17 cellular contexts compared by ENCODE assay signal in the genomic region with DNA sequence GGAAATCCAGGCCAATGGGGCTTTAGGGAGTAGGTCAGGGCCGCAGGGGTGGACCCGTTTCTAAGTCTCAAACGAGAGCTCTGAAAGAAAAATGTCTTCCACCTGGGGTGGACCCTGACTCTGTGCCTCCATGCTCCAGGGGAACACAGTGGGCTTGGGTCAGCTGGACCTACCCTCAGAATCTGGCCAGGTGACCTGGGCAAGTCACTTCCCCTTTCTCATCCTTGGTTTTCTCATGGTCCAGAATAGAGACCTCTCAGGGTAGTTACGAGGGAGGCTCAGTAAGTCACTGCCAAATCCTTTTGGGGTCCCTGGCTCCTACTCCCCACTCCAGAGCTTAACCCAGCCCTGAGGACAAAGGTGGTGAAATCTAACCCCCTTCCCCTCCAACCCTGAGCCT. TPM values are rescaled to one million over a fixed set of nuclear protein-coding genes. Genes with fewer than 3 reads are reported as not detected.
A peak's percentile ranks its signal among the peaks of the same experiment; 100 is the strongest.
DNase-seq lines count a peak whose midpoint lies in the region; ATAC-seq, FAIRE-seq and TF ChIP-seq lines count a peak whose summit lies in the region.
"Had no signal": no experiment of that assay in that cellular context is flagged by ENCODE, and none has a peak within 500 bp of the region (broad histone marks: within the 10 kb centered on the region; RNA-seq: fewer than 3 reads in every experiment).

No MANE protein-coding gene starts in this region.

- H2BK15ac ChIP-seq in mesenchymal stem cell (ENCODE audit: low read depth, poor library complexity, severe bottlenecking): no peak overlapping the region

- H3K4ac ChIP-seq in mesenchymal stem cell (ENCODE audit: low read depth in 1 of 2, low read length in 2 of 2): no peak overlapping the region

- H3K79me1 ChIP-seq in mesenchymal stem cell (replicated peaks; ENCODE audit: low read length, poor library complexity, severe bottlenecking): no peaks in the 10 kb centered on the region

- H4K8ac ChIP-seq in mesenchymal stem cell (ENCODE audit: low read length): no peak overlapping the region

- RAD21 ChIA-PET in GM12878 (lab: Charles Lee; ENCODE audit: unreplicated experiment): interaction anchor here (4.4 kb wide), 1 partner anchor 11 kb away, joined by 19 read pairs; no protein-coding TSS in a partner anchor

- H3K27me3 ChIP-seq in GM12878 (replicated peaks in 1 of 2; ENCODE audit: control insufficient read depth in 2 of 2, insufficient read depth in 2 of 2, low read length in 1 of 2) (no peaks in the 10 kb centered on the region), mesenchymal stem cell (ENCODE audit: control insufficient read depth in 1 of 2, insufficient read depth in 1 of 2, low read length in 2 of 2) (no peaks in the 10 kb centered on the region)
- H3K27me3 ChIP-seq: BLaER1 had no signal

- no peak overlapping the region for H3K4me3 ChIP-seq in GM12878
- H3K4me3 ChIP-seq in mesenchymal stem cell (ENCODE audit: insufficient read depth in 1 of 2, low read depth in 1 of 2, low read length in 2 of 2): no peak overlapping the region
- H3K4me3 ChIP-seq: BLaER1, GM23248, HAP-1 had no signal

- H3K9me3 Mint-ChIP-seq in activated T-cell treated with anti-CD3 and anti-CD28 coated beads, Interleukin-2, amount 50 U/mL, for 24 hours: no peaks in the 10 kb centered on the region
- no peaks in the 10 kb centered on the region for H3K9me3 Mint-ChIP-seq in activated T-cell treated with anti-CD3 and anti-CD28 coated beads, Interleukin-2, amount 50 U/mL, for 72 hours
- H3K9me3 Mint-ChIP-seq: CD14-positive monocyte; CD4-positive, alpha-beta memory T cell had no signal

- no peak overlapping the region for H2AFZ ChIP-seq in GM12878 (ENCODE audit: control insufficient read depth, low read depth, low read length)
- H2AFZ ChIP-seq in mesenchymal stem cell (ENCODE audit: low read depth, low read length): no peak overlapping the region
- H2AFZ ChIP-seq: GM23248 had no signal

- H3K4me3 Mint-ChIP-seq in activated T-cell treated with anti-CD3 and anti-CD28 coated beads, Interleukin-2, amount 50 U/mL, for 24 hours: no peak overlapping the region
- H3K4me3 Mint-ChIP-seq in activated T-cell treated with anti-CD3 and anti-CD28 coated beads, Interleukin-2, amount 50 U/mL, for 72 hours: no peak overlapping the region
- H3K4me3 Mint-ChIP-seq: CD14-positive monocyte; CD4-positive, alpha-beta memory T cell had no signal

- peaks cover 17% of the 10 kb centered on the region for H3K4me1 Mint-ChIP-seq in activated T-cell treated with anti-CD3 and anti-CD28 coated beads, Interleukin-2, amount 50 U/mL, for 24 hours (ENCODE audit: low read depth)
- peaks cover 11% of the 10 kb centered on the region for H3K4me1 Mint-ChIP-seq in activated T-cell treated with anti-CD3 and anti-CD28 coated beads, Interleukin-2, amount 50 U/mL, for 72 hours (ENCODE audit: low read depth)

- H2BK12ac ChIP-seq in mesenchymal stem cell (ENCODE audit: low read length in 2 of 2): no peak overlapping the region

- no peak overlapping the region for H3K18ac ChIP-seq in mesenchymal stem cell (ENCODE audit: low read depth in 1 of 2, low read length in 2 of 2)

- BruUV-seq in GM12878 (replicated peaks; lab: Mats Ljungman, UMichigan): no TSS peak

- H3K36me3 ChIP-seq in GM12878 (ENCODE audit: control insufficient read depth in 2 of 2, insufficient read depth in 2 of 2, low read length in 1 of 2) (no peaks in the 10 kb centered on the region), mesenchymal stem cell (ENCODE audit: control insufficient read depth in 1 of 2, insufficient read depth in 2 of 2, low read depth in 1 of 2, low read length in 2 of 2) (peaks cover 0 to under 1% of the 10 kb centered on the region in 2 experiments)
- H3K36me3 ChIP-seq: HAP-1 had no signal

- no peak overlapping the region for H3K23ac ChIP-seq in mesenchymal stem cell (ENCODE audit: low read length in 2 of 2)

- TF ChIP-seq POLR2A in GM12878 (IDR thresholded peaks at IDR 0.05; ENCODE audit: low read depth, low read length): no peak

- no peak for TF ChIP-seq EP300 in GM12878 (IDR thresholded peaks at IDR 0.05; ENCODE audit: borderline replicate concordance in 1 of 2, control insufficient read depth in 1 of 2, low read depth in 2 of 2, low read length in 2 of 2)

- no peak overlapping the region for H2AK5ac ChIP-seq in mesenchymal stem cell (ENCODE audit: low read length, severe bottlenecking)

- WGBS in GM12878 (ENCODE audit: insufficient coverage, insufficient replicate concordance, low lambda C conversion rate, missing lambda C conversion rate): 95% methylated on average over 4 of the region's 4 CpGs
- 93% methylated on average over 4 of the region's 4 CpGs for WGBS in mesenchymal stem cell

- no peak for TF ChIP-seq RAD21 in GM12878 (IDR thresholded peaks at IDR 0.05; ENCODE audit: insufficient read depth, low read depth, low read length)

- H2BK120ac ChIP-seq in mesenchymal stem cell (ENCODE audit: low read depth, low read length): peak overlapping the region; percentile 39

- H4K20me1 ChIP-seq in GM12878 (ENCODE audit: control insufficient read depth, insufficient read depth): no peaks in the 10 kb centered on the region; the same call in 1 of the 2 replicates

- no peak overlapping the region for H3K9ac ChIP-seq in GM12878 (ENCODE audit: control insufficient read depth, insufficient read depth, low read length)
- H3K9ac ChIP-seq in mesenchymal stem cell (ENCODE audit: low read length): no peak overlapping the region
- H3K9ac ChIP-seq: BLaER1, GM23248 had no signal

- H3K27ac ChIP-seq in GM12878 (ENCODE audit: control insufficient read depth, insufficient read depth): no peak overlapping the region
- no peak overlapping the region for H3K27ac ChIP-seq in mesenchymal stem cell (ENCODE audit: low read length, poor library complexity, severe bottlenecking)
- H3K27ac ChIP-seq: BLaER1, GM23248 had no signal

- FAIRE-seq in GM12878 (lab: Jason Lieb, UNC): no peak

- intact Hi-C loops in GM12878 (cut with micrococcal nuclease; ENCODE audit: unreplicated experiment): no loop called here

- H3K4me2 ChIP-seq in GM12878 (ENCODE audit: control insufficient read depth, insufficient read depth) (no peak overlapping the region), mesenchymal stem cell (ENCODE audit: low read length, poor library complexity, severe bottlenecking) (no peak overlapping the region)
- H3K4me2 ChIP-seq: BLaER1 had no signal

- POLR2A ChIA-PET in GM12878 (lab: Charles Lee): interaction anchor here (0.6 to 1.9 kb wide), 3 partner anchors 10 to 724 kb away, joined by 4 to 8 read pairs (median 6); a partner anchor contains a TSS

- in situ Hi-C loops in GM12878 (cut with MboI): no loop called here

- H3K9me3 ChIP-seq in GM12878 (replicated peaks; ENCODE audit: control insufficient read depth, insufficient read depth, low read length) (no peaks in the 10 kb centered on the region), mesenchymal stem cell (ENCODE audit: control insufficient read depth, low read length) (no peaks in the 10 kb centered on the region)
- H3K9me3 ChIP-seq: BLaER1, HAP-1 had no signal

- H3K79me2 ChIP-seq in GM12878 (ENCODE audit: control insufficient read depth, insufficient read depth, low read length): peaks cover 17% of the 10 kb centered on the region

- H3K4me1 ChIP-seq in GM12878 (ENCODE audit: control insufficient read depth, insufficient read depth, low read length): peaks cover 2% of the 10 kb centered on the region
- no peaks in the 10 kb centered on the region for H3K4me1 ChIP-seq in mesenchymal stem cell (ENCODE audit: control insufficient read depth, insufficient read depth, low read depth, low read length)

- H3K14ac ChIP-seq in mesenchymal stem cell (ENCODE audit: low read length in 2 of 2): no peak overlapping the region

- H3K27me3 Mint-ChIP-seq in activated T-cell treated with anti-CD3 and anti-CD28 coated beads, Interleukin-2, amount 50 U/mL, for 24 hours: no peaks in the 10 kb centered on the region
- no peaks in the 10 kb centered on the region for H3K27me3 Mint-ChIP-seq in activated T-cell treated with anti-CD3 and anti-CD28 coated beads, Interleukin-2, amount 50 U/mL, for 72 hours (ENCODE audit: low read depth)
- H3K27me3 Mint-ChIP-seq: CD4-positive, alpha-beta memory T cell had no signal

- CTCF ChIA-PET in GM12878 (lab: Yijun Ruan, JAX): interaction anchor here (0.6 to 5.7 kb wide), 5 partner anchors 9 to 143 kb away, joined by 3 to 84 read pairs (median 5); no protein-coding TSS in a partner anchor

- ATAC-seq in activated T-cell treated with anti-CD3 and anti-CD28 coated beads, Interleukin-2, amount 50 U/mL, for 72 hours (replicated peaks in 1 of 2): no peak
- no peak for ATAC-seq in GM12878
- ATAC-seq in GM18517 (IDR thresholded peaks at IDR 0.05; ENCODE audit: unreplicated experiment): no peak

- peaks cover 17% of the 10 kb centered on the region for H3K36me3 Mint-ChIP-seq in activated T-cell treated with anti-CD3 and anti-CD28 coated beads, Interleukin-2, amount 50 U/mL, for 24 hours (ENCODE audit: low read depth)
- H3K36me3 Mint-ChIP-seq in activated T-cell treated with anti-CD3 and anti-CD28 coated beads, Interleukin-2, amount 50 U/mL, for 72 hours (ENCODE audit: insufficient read depth in 2 of 2): no peaks in the 10 kb centered on the region

- H2BK5ac ChIP-seq in mesenchymal stem cell (ENCODE audit: low read depth, low read length, poor library complexity, severe bottlenecking): no peak overlapping the region

- SMC1A ChIA-PET in GM12878 (lab: Charles Lee; ENCODE audit: uncharacterized antibody, unreplicated experiment): interaction anchor here (2.3 to 19.4 kb wide), 3 partner anchors 11 to 35 kb away, joined by 5 to 275 read pairs (median 34); a partner anchor contains a TSS

- DNase-seq in activated T-cell treated with anti-CD3 and anti-CD28 coated beads, Interleukin-2, amount 50 U/mL, for 24 hours: no peak
- no peak for DNase-seq in activated T-cell treated with anti-CD3 and anti-CD28 coated beads, Interleukin-2, amount 50 U/mL, for 72 hours
- DNase-seq in GM12878 (ENCODE audit: low read depth, low spot score) (no peak), mesenchymal stem cell (no peak), HuH-7 (ENCODE audit: low spot score) (no peak), anterior cingulate cortex (lab: John Stamatoyannopoulos, UW) (no peak)
- DNase-seq: 8988T; CD4-positive, alpha-beta memory T cell; DMS153; DMS79; GF-D8; GM23248; IMR-90 had no signal

- TF ChIP-seq CTCF in GM12878 (IDR thresholded peaks at IDR 0.05 in 2 of 3, conservative IDR thresholded peaks at IDR 0.05 in 1 of 3; ENCODE audit: control insufficient read depth in 2 of 3, extremely low read depth in 1 of 3, insufficient read depth in 1 of 3, low read depth in 3 of 3, low read length in 3 of 3): no peak

- peak overlapping the region; percentile 34 for H3K27ac Mint-ChIP-seq in activated T-cell treated with anti-CD3 and anti-CD28 coated beads, Interleukin-2, amount 50 U/mL, for 24 hours
- H3K27ac Mint-ChIP-seq in activated T-cell treated with anti-CD3 and anti-CD28 coated beads, Interleukin-2, amount 50 U/mL, for 72 hours: no peak overlapping the region

- H4K91ac ChIP-seq in mesenchymal stem cell (ENCODE audit: low read length): no peak overlapping the region

RNA-seq across cellular contexts. Expression of a gene that starts 25.8 kb away (rescaled TPM):
- 1 to 10 TPM; 1.0 to 1.4 TPM for total RNA-seq in activated T-cell treated with anti-CD3 and anti-CD28 coated beads, Interleukin-2, amount 50 U/mL, for 72 hours
- total RNA-seq in GM12878 (2013; cell fraction: nucleolus; rRNA removed): 4.6 and 4.8 TPM in 2 replicates
- total RNA-seq in GM12878 (2014; rRNA removed) (0.34 and 0.38 TPM in 2 replicates), GM12878 (2014; rRNA removed; fragmentation: Illumina TruSeq; extraction: Trizol) (0.27 and 0.37 TPM in 2 replicates), GM12878 (2021) (0.61 and 0.67 TPM in 2 replicates)
- polyA plus RNA-seq in GM12878 (2011; ENCODE audit: low read depth): 0.38 TPM
- polyA plus RNA-seq in GM12878 (2011; rRNA removed) (0.36 and 0.38 TPM in 2 replicates), GM12878 (2014; fragmentation: Illumina TruSeq; extraction: Trizol) (0.30 and 0.66 TPM in 2 replicates), GM12878 (2014; fragmentation: Nextera tagmentation; extraction: Ambion mirVana) (under 1 TPM; 0.02 to 0.03 TPM), GM12878 (2014; rRNA removed) (0.81 and 0.85 TPM in 2 replicates), GM12878 (2016; fragmentation: Nextera tagmentation; extraction: Ambion mirVana) (under 1 TPM; 0.21 to 0.32 TPM)
- polyA plus RNA-seq in GM12878 (2011; cell fraction: cytosol; rRNA removed): 0.37 and 0.47 TPM in 2 replicates
- polyA plus RNA-seq in GM12878 (2011; cell fraction: nucleus; rRNA removed): 2.6 and 3.3 TPM in 2 replicates
- 0.84 and 0.97 TPM in 2 replicates for polyA plus RNA-seq in GM12878 (2012)
- 0.95 and 1.2 TPM in 2 replicates for polyA minus RNA-seq in GM12878 (2011; rRNA and poly(A)+ RNA removed)
- not detected in 2 replicates for polyA minus RNA-seq in GM12878 (2011; cell fraction: cytosol; rRNA and poly(A)+ RNA removed)
- polyA minus RNA-seq in GM12878 (2011; cell fraction: nucleus; rRNA and poly(A)+ RNA removed): 1.1 and 1.4 TPM in 2 replicates
- 0.39 TPM for polyA plus RNA-seq in mesenchymal stem cell (2013, experiment 1 of 2)
- polyA plus RNA-seq in mesenchymal stem cell (2013, experiment 2 of 2): 0.42 TPM
- total RNA-seq: GM23248 had no signal
- polyA plus RNA-seq: CD14-positive monocyte, GM23248 had no signal

RNA-seq across cellular contexts. Expression of a gene that starts 37.1 kb away (rescaled TPM):
- total RNA-seq in activated T-cell treated with anti-CD3 and anti-CD28 coated beads, Interleukin-2, amount 50 U/mL, for 72 hours: 10 to 100 TPM; 55.3 to 60.9 TPM
- total RNA-seq in GM12878 (2013; cell fraction: nucleolus; rRNA removed): 61.6 and 66.5 TPM in 2 replicates
- total RNA-seq in GM12878 (2014; rRNA removed) (46.1 and 57.9 TPM in 2 replicates), GM12878 (2014; rRNA removed; fragmentation: Illumina TruSeq; extraction: Trizol) (56.6 and 57.2 TPM in 2 replicates), GM12878 (2021) (42.2 and 44.1 TPM in 2 replicates)
- polyA plus RNA-seq in GM12878 (2011; ENCODE audit: low read depth): 21.6 TPM
- polyA plus RNA-seq in GM12878 (2011; rRNA removed) (43.9 and 65.4 TPM in 2 replicates), GM12878 (2014; fragmentation: Illumina TruSeq; extraction: Trizol) (59.0 and 71.3 TPM in 2 replicates), GM12878 (2014; fragmentation: Nextera tagmentation; extraction: Ambion mirVana) (10 to 100 TPM; 17.7 to 23.6 TPM), GM12878 (2014; rRNA removed) (48.2 and 51.8 TPM in 2 replicates), GM12878 (2016; fragmentation: Nextera tagmentation; extraction: Ambion mirVana) (10 to 100 TPM; 52.8 to 54.7 TPM)
- 13.3 and 15.3 TPM in 2 replicates for polyA plus RNA-seq in GM12878 (2011; cell fraction: cytosol; rRNA removed)
- polyA plus RNA-seq in GM12878 (2011; cell fraction: nucleus; rRNA removed): 58.2 and 77.4 TPM in 2 replicates
- 31.3 and 41.5 TPM in 2 replicates for polyA plus RNA-seq in GM12878 (2012)
- polyA minus RNA-seq in GM12878 (2011; rRNA and poly(A)+ RNA removed): 19.3 and 21.9 TPM in 2 replicates
- 8.2 and 11.1 TPM in 2 replicates for polyA minus RNA-seq in GM12878 (2011; cell fraction: cytosol; rRNA and poly(A)+ RNA removed)
- 36.0 and 51.6 TPM in 2 replicates for polyA minus RNA-seq in GM12878 (2011; cell fraction: nucleus; rRNA and poly(A)+ RNA removed)
- 32.0 TPM for polyA plus RNA-seq in mesenchymal stem cell (2013, experiment 1 of 2)
- 31.3 TPM for polyA plus RNA-seq in mesenchymal stem cell (2013, experiment 2 of 2)

RNA-seq across cellular contexts. Expression of a gene that starts 37.4 kb away (rescaled TPM):
- total RNA-seq in activated T-cell treated with anti-CD3 and anti-CD28 coated beads, Interleukin-2, amount 50 U/mL, for 72 hours: 10 to 100 TPM; 20.5 to 26.9 TPM
- 29.5 and 44.4 TPM in 2 replicates for total RNA-seq in GM12878 (2013; cell fraction: nucleolus; rRNA removed)
- total RNA-seq in GM12878 (2014; rRNA removed): 8.3 and 10.4 TPM in 2 replicates
- 6.4 and 6.6 TPM in 2 replicates for total RNA-seq in GM12878 (2014; rRNA removed; fragmentation: Illumina TruSeq; extraction: Trizol)
- 12.2 and 12.9 TPM in 2 replicates for total RNA-seq in GM12878 (2021)
- 13.7 TPM for polyA plus RNA-seq in GM12878 (2011; ENCODE audit: low read depth)
- polyA plus RNA-seq in GM12878 (2011; rRNA removed): 6.4 and 8.6 TPM in 2 replicates
- polyA plus RNA-seq in GM12878 (2011; cell fraction: cytosol; rRNA removed): 8.4 and 8.5 TPM in 2 replicates
- polyA plus RNA-seq in GM12878 (2011; cell fraction: nucleus; rRNA removed): 39.3 and 42.4 TPM in 2 replicates
- polyA plus RNA-seq in GM12878 (2012): 9.4 and 10.7 TPM in 2 replicates
- polyA plus RNA-seq in GM12878 (2014; fragmentation: Illumina TruSeq; extraction: Trizol): 6.7 and 12.1 TPM in 2 replicates
- 1 to 10 TPM; 1.8 to 2.0 TPM for polyA plus RNA-seq in GM12878 (2014; fragmentation: Nextera tagmentation; extraction: Ambion mirVana)
- polyA plus RNA-seq in GM12878 (2014; rRNA removed): 8.1 TPM in 2 replicates
- 10 to 100 TPM; 13.8 to 19.2 TPM for polyA plus RNA-seq in GM12878 (2016; fragmentation: Nextera tagmentation; extraction: Ambion mirVana)
- 15.3 and 22.0 TPM in 2 replicates for polyA minus RNA-seq in GM12878 (2011; rRNA and poly(A)+ RNA removed)
- 4.8 and 5.1 TPM in 2 replicates for polyA minus RNA-seq in GM12878 (2011; cell fraction: cytosol; rRNA and poly(A)+ RNA removed)
- 19.5 and 28.5 TPM in 2 replicates for polyA minus RNA-seq in GM12878 (2011; cell fraction: nucleus; rRNA and poly(A)+ RNA removed)
- polyA plus RNA-seq in mesenchymal stem cell (2013, experiment 1 of 2): 8.0 TPM
- polyA plus RNA-seq in mesenchymal stem cell (2013, experiment 2 of 2): 8.2 TPM
